ENCODE assay signal across 1 cellular context in the genomic region with DNA sequence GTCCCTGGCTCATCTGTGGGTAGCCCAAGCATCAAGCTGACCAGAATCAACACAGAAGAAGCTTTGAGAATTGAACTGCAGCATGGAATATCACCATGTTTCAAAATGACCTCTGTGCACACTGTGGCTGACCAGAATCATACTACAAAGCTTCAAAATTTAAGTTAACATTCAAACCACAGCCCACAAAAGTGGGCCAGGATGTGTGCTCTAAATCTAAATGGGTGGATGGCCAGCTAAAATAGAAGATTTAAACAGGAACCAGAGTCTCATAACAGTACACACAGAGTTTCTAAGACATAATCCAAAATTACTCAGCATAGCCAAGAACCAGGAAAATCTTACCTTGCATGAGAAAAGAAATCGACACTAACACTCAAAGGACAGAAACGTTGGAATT.
TF ChIP-seq lines count a peak whose summit lies in the region.

No MANE protein-coding gene starts in this region.

TF ChIP-seq in GM12878, 131 proteins besides CTCF, POLR2A, EP300 and RAD21 (continued from another document and continues in another):
- TF ChIP-seq MLLT1 (IDR thresholded peaks at IDR 0.05) (no peak), YBX1 (IDR thresholded peaks at IDR 0.05) (no peak), ZNF217 (IDR thresholded peaks at IDR 0.05) (no peak), SUZ12 (IDR thresholded peaks at IDR 0.05; ENCODE audit: unreplicated experiment) (no peak), ZSCAN29 (IDR thresholded peaks at IDR 0.05) (no peak), ESRRA (IDR thresholded peaks at IDR 0.05; ENCODE audit: low read length) (no peak), EGR1 (IDR thresholded peaks at IDR 0.05; ENCODE audit: borderline replicate concordance in 1 of 2, low read depth in 2 of 2, low read length in 2 of 2) (no peak), NFYA (IDR thresholded peaks at IDR 0.05; ENCODE audit: borderline replicate concordance, low read depth, low read length) (no peak), CREB1 (IDR thresholded peaks at IDR 0.05; ENCODE audit: low read depth) (0 out of 2 replicates have a peak, but pooled peaks have one; percentile 34), SP1 (IDR thresholded peaks at IDR 0.05; ENCODE audit: low read depth, low read length) (no peak), POLR2AphosphoS2 (IDR thresholded peaks at IDR 0.05; ENCODE audit: low read depth, low read length) (no peak), DPF2 (IDR thresholded peaks at IDR 0.05) (no peak), JUNB (IDR thresholded peaks at IDR 0.05) (peak; percentile 83), ZNF384 (IDR thresholded peaks at IDR 0.05; ENCODE audit: borderline replicate concordance, low read depth, low read length) (no peak), CREM (IDR thresholded peaks at IDR 0.05; ENCODE audit: low read depth) (peak; percentile 53; the same call in 1 of the 2 replicates), BACH1 (IDR thresholded peaks at IDR 0.05; ENCODE audit: borderline replicate concordance) (no peak), SMC3 (IDR thresholded peaks at IDR 0.05; ENCODE audit: borderline replicate concordance, low read length) (no peak), ZNF274 (IDR thresholded peaks at IDR 0.05; ENCODE audit: insufficient read depth, insufficient read length) (no peak), GATAD2B (conservative IDR thresholded peaks at IDR 0.05; ENCODE audit: low read depth) (no peak), MYB (IDR thresholded peaks at IDR 0.05; ENCODE audit: borderline replicate concordance, low read depth, low read length) (no peak), PAX5 (IDR thresholded peaks at IDR 0.05; ENCODE audit: borderline replicate concordance, low read depth, low read length) (no peak), HDGF (IDR thresholded peaks at IDR 0.05) (no peak), E4F1 (IDR thresholded peaks at IDR 0.05; ENCODE audit: borderline replicate concordance, partially characterized antibody) (no peak), RELB (IDR thresholded peaks at IDR 0.05; ENCODE audit: low read depth) (no peak), KLF5 (IDR thresholded peaks at IDR 0.05; ENCODE audit: partially characterized antibody) (no peak), ATF3 (IDR thresholded peaks at IDR 0.05; ENCODE audit: borderline replicate concordance, extremely low read depth, low read depth, low read length) (no peak), RB1 (IDR thresholded peaks at IDR 0.05; ENCODE audit: borderline replicate concordance) (no peak), ZBTB11 (CRISPR knock-in tag; IDR thresholded peaks at IDR 0.05) (no peak), MEF2B (IDR thresholded peaks at IDR 0.05; ENCODE audit: partially characterized antibody, poor library complexity, severe bottlenecking) (no peak), SKIL (IDR thresholded peaks at IDR 0.05; ENCODE audit: low read depth, poor library complexity, severe bottlenecking) (no peak), BMI1 (IDR thresholded peaks at IDR 0.05; ENCODE audit: borderline replicate concordance) (no peak), YY1 (IDR thresholded peaks at IDR 0.05; ENCODE audit: low read depth, low read length) (no peak), CHD4 (IDR thresholded peaks at IDR 0.05) (no peak), NFIC (IDR thresholded peaks at IDR 0.05; ENCODE audit: low read depth, low read length) (peak; percentile 96), SMARCA5 (IDR thresholded peaks at IDR 0.05) (no peak), NR2F1 (conservative IDR thresholded peaks at IDR 0.05) (no peak; the same call in 1 of the 2 replicates), ZBTB33 (IDR thresholded peaks at IDR 0.05) (no peak), EZH2 (IDR thresholded peaks at IDR 0.05; ENCODE audit: borderline replicate concordance, control insufficient read depth, low read depth, low read length) (no peak), MXI1 (IDR thresholded peaks at IDR 0.05; ENCODE audit: low read depth, low read length) (no peak)
- TF ChIP-seq, protein P1, sequence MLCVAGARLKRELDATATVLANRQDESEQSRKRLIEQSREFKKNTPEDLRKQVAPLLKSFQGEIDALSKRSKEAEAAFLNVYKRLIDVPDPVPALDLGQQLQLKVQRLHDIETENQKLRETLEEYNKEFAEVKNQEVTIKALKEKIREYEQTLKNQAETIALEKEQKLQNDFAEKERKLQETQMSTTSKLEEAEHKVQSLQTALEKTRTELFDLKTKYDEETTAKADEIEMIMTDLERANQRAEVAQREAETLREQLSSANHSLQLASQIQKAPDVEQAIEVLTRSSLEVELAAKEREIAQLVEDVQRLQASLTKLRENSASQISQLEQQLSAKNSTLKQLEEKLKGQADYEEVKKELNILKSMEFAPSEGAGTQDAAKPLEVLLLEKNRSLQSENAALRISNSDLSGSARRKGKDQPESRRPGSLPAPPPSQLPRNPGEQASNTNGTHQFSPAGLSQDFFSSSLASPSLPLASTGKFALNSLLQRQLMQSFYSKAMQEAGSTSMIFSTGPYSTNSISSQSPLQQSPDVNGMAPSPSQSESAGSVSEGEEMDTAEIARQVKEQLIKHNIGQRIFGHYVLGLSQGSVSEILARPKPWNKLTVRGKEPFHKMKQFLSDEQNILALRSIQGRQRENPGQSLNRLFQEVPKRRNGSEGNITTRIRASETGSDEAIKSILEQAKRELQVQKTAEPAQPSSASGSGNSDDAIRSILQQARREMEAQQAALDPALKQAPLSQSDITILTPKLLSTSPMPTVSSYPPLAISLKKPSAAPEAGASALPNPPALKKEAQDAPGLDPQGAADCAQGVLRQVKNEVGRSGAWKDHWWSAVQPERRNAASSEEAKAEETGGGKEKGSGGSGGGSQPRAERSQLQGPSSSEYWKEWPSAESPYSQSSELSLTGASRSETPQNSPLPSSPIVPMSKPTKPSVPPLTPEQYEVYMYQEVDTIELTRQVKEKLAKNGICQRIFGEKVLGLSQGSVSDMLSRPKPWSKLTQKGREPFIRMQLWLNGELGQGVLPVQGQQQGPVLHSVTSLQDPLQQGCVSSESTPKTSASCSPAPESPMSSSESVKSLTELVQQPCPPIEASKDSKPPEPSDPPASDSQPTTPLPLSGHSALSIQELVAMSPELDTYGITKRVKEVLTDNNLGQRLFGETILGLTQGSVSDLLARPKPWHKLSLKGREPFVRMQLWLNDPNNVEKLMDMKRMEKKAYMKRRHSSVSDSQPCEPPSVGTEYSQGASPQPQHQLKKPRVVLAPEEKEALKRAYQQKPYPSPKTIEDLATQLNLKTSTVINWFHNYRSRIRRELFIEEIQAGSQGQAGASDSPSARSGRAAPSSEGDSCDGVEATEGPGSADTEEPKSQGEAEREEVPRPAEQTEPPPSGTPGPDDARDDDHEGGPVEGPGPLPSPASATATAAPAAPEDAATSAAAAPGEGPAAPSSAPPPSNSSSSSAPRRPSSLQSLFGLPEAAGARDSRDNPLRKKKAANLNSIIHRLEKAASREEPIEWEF (IDR thresholded peaks at IDR 0.05; ENCODE audit: insufficient replicate concordance, low read depth, low read length) = no peak
